20 cellular contexts compared by ENCODE assay signal in genomic region chr18:59867337-59868104, GRCh38. TPM values are rescaled to one million over a fixed set of nuclear protein-coding genes. Genes with fewer than 3 reads are reported as not detected.
DNase-seq lines count a peak whose midpoint lies in the region; ATAC-seq, FAIRE-seq and TF ChIP-seq lines count a peak whose summit lies in the region.
"Had no signal": no experiment of that assay in that cellular context is flagged by ENCODE, and none has a peak within 500 bp of the region (broad histone marks: within the 10 kb centered on the region; RNA-seq: fewer than 3 reads in every experiment).

No MANE protein-coding gene starts in this region.

- no peak for ATAC-seq in CD4-positive, alpha-beta T cell (ENCODE audit: poor library complexity)
- no peak for ATAC-seq in GM19023 (IDR thresholded peaks at IDR 0.05; ENCODE audit: unreplicated experiment)
- ATAC-seq: CD8-positive, alpha-beta T cell; Panc1 had no signal

- no peaks in the 10 kb centered on the region for H3K9me3 ChIP-seq in HUES6 (ENCODE audit: control insufficient read depth, insufficient read depth, low read depth, low read length)
- no peaks in the 10 kb centered on the region for H3K9me3 ChIP-seq in H1 (ENCODE audit: insufficient read depth in 2 of 2, low read depth in 1 of 2, low read length in 1 of 2)
- H3K9me3 ChIP-seq in keratinocyte (ENCODE audit: control insufficient read depth, low read depth, low read length): no peaks in the 10 kb centered on the region
- no peaks in the 10 kb centered on the region for H3K9me3 ChIP-seq in CD4-positive, alpha-beta T cell (ENCODE audit: control insufficient read depth, low read length)
- H3K9me3 ChIP-seq: BE2C, HAP-1, SJCRH30 had no signal

- peak overlapping the region; percentile 55 for H4K5ac ChIP-seq in H1 (ENCODE audit: insufficient read length, low read depth, low read length)

- intact Hi-C loops in CD4-positive, alpha-beta T cell (cut with DNase I, micrococcal nuclease): no loop called here

- TF ChIP-seq CTCF in D721Med (IDR thresholded peaks at IDR 0.05; ENCODE audit: insufficient read depth, missing control alignments) (no peak), H1 (IDR thresholded peaks at IDR 0.05; ENCODE audit: control extremely low read depth in 1 of 3, insufficient read depth in 1 of 3, low read depth in 1 of 3, low read length in 3 of 3) (no peak), keratinocyte (optimal IDR thresholded peaks at IDR 0.05 in 1 of 3, IDR thresholded peaks at IDR 0.05 in 1 of 3, conservative IDR thresholded peaks at IDR 0.05 in 1 of 3; ENCODE audit: extremely low read depth in 1 of 3, insufficient read depth in 2 of 3, low read length in 3 of 3) (no peak)
- no peak for TF ChIP-seq CTCF in CD4-positive, alpha-beta T cell (IDR thresholded peaks at IDR 0.05)

- H2AFZ ChIP-seq in H1 (ENCODE audit: low read length): no peak overlapping the region
- no peak overlapping the region for H2AFZ ChIP-seq in keratinocyte (ENCODE audit: control insufficient read depth, low read length)

- no peak overlapping the region for H3K4me3 Mint-ChIP-seq in CD4-positive, alpha-beta T cell
- H3K4me3 Mint-ChIP-seq: CD8-positive, alpha-beta T cell had no signal

- H3K23ac ChIP-seq in H1 (ENCODE audit: insufficient read length): no peak overlapping the region

- no peak overlapping the region for H3K4ac ChIP-seq in H1 (replicated peaks; ENCODE audit: insufficient read length, low read depth, low read length)

- H3K27me3 ChIP-seq in HUES6 (ENCODE audit: control insufficient read depth, insufficient read depth, low read length) (no peaks in the 10 kb centered on the region), H1 (replicated peaks in 1 of 4; ENCODE audit: control insufficient read depth in 3 of 4, extremely low read depth in 1 of 4, insufficient read depth in 3 of 4, low read length in 3 of 4) (no peaks in the 10 kb centered on the region), keratinocyte (ENCODE audit: control insufficient read depth, extremely low read depth, insufficient read depth, low read length) (no peaks in the 10 kb centered on the region)
- no peaks in the 10 kb centered on the region for H3K27me3 ChIP-seq in CD4-positive, alpha-beta T cell (ENCODE audit: control insufficient read depth, insufficient read depth, low read length)
- H3K27me3 ChIP-seq: BE2C, SJCRH30 had no signal

- H3K9ac ChIP-seq in HUES6 (ENCODE audit: low read length): no peak overlapping the region
- H3K9ac ChIP-seq in H1 (replicated peaks in 1 of 4; ENCODE audit: extremely low read depth in 1 of 4, low read depth in 3 of 4, low read length in 3 of 4): no peak overlapping the region
- no peak overlapping the region for H3K9ac ChIP-seq in keratinocyte (ENCODE audit: control insufficient read depth, extremely low read depth, insufficient read depth, low read length)

- no peak for TF ChIP-seq EP300 in H1 (IDR thresholded peaks at IDR 0.05; ENCODE audit: borderline replicate concordance in 1 of 2, low read depth in 2 of 2, low read length in 2 of 2)

- peak overlapping the region; percentile 27; the same call in 1 of the 2 replicates for H2BK5ac ChIP-seq in H1 (ENCODE audit: low read depth, low read length)

- H3K4me3 ChIP-seq in HUES6 (ENCODE audit: low read depth, low read length): no peak overlapping the region
- no peak overlapping the region for H3K4me3 ChIP-seq in H1 (ENCODE audit: extremely low read depth in 1 of 4, insufficient read depth in 2 of 4, low read depth in 3 of 4, low read length in 4 of 4)
- no peak overlapping the region for H3K4me3 ChIP-seq in keratinocyte (ENCODE audit: control insufficient read depth in 2 of 3, extremely low read depth in 1 of 3, insufficient read depth in 2 of 3, low read depth in 1 of 3, low read length in 3 of 3)
- H3K4me3 ChIP-seq: HAP-1, SJCRH30 had no signal

- H3K4me1 ChIP-seq in HUES6 (ENCODE audit: control insufficient read depth, insufficient read depth, low read length) (peaks cover 51% of the 10 kb centered on the region), H1 (replicated peaks in 1 of 4; ENCODE audit: control insufficient read depth in 3 of 4, insufficient read depth in 4 of 4, low read length in 3 of 4) (peaks cover 2 to 35% (median 16%) of the 10 kb centered on the region in 4 experiments), keratinocyte (ENCODE audit: control insufficient read depth, extremely low read depth, insufficient read depth, low read length) (peaks cover 15% of the 10 kb centered on the region)
- H3K4me1 ChIP-seq: BE2C, HAP-1, SJCRH30 had no signal

- H2BK12ac ChIP-seq in H1 (ENCODE audit: low read depth, low read length): peak overlapping the region; percentile 100

- H3K79me2 ChIP-seq in H1 (ENCODE audit: control insufficient read depth in 1 of 2, insufficient read depth in 2 of 2, low read length in 2 of 2) (no peaks in the 10 kb centered on the region), keratinocyte (ENCODE audit: control insufficient read depth, insufficient read depth, low read length) (no peaks in the 10 kb centered on the region)

- peak overlapping the region; percentile 71 for H3K27ac ChIP-seq in HUES6 (ENCODE audit: low read depth, low read length)
- peak overlapping the region; percentile 33; the same call in 1 of the 2 replicates for H3K27ac ChIP-seq in H1 (ENCODE audit: low read depth, low read length)
- H3K27ac ChIP-seq in keratinocyte (ENCODE audit: control insufficient read depth, insufficient read depth, low read length): no peak overlapping the region
- no peak overlapping the region for H3K27ac ChIP-seq in CD4-positive, alpha-beta T cell (ENCODE audit: low read depth, low read length)
- H3K27ac ChIP-seq: SJCRH30 had no signal

- no peaks in the 10 kb centered on the region for H3K27me3 Mint-ChIP-seq in CD4-positive, alpha-beta T cell

- 73% methylated on average over 5 of the region's 5 CpGs; no CpG with 5 or more reads in 1 of the 2 experiments for WGBS in H1 (ENCODE audit: extremely low coverage in 1 of 2, insufficient coverage in 1 of 2, insufficient read length in 1 of 2, insufficient replicate concordance in 2 of 2, low coverage in 1 of 2, low lambda C conversion rate in 2 of 2, missing lambda C conversion rate in 1 of 2), 2 experiments

- peak overlapping the region; percentile 21 for H2BK120ac ChIP-seq in H1 (replicated peaks; ENCODE audit: low read depth, low read length)

- H3K36me3 Mint-ChIP-seq in CD4-positive, alpha-beta T cell (ENCODE audit: low read depth): no peaks in the 10 kb centered on the region
- H3K36me3 Mint-ChIP-seq: CD8-positive, alpha-beta T cell had no signal

- H4K20me1 ChIP-seq in H1 (replicated peaks in 1 of 2; ENCODE audit: control insufficient read depth in 1 of 2, insufficient read depth in 2 of 2, low read length in 2 of 2) (no peaks in the 10 kb centered on the region), keratinocyte (ENCODE audit: control insufficient read depth, extremely low read depth, insufficient read depth, low read length) (no peaks in the 10 kb centered on the region)

- H3K4me2 ChIP-seq in H1 (ENCODE audit: insufficient read depth in 1 of 2, low read depth in 2 of 2, low read length in 2 of 2) (peak overlapping the region; percentile 7 to 15; a peak in 1 of 4 replicates), keratinocyte (ENCODE audit: control insufficient read depth, extremely low read depth, insufficient read depth, low read depth, low read length) (no peak overlapping the region)

- no peaks in the 10 kb centered on the region for H3K4me1 Mint-ChIP-seq in CD4-positive, alpha-beta T cell (ENCODE audit: low read depth)

- FAIRE-seq in D721Med (lab: Jason Lieb, UNC) (peak; percentile 94), H1 (lab: Jason Lieb, UNC) (no peak), keratinocyte (lab: Jason Lieb, UNC) (peak; percentile 23)
- FAIRE-seq: GM12892, HTR-8/SVneo had no signal

- TF ChIP-seq POLR2A in H1 (IDR thresholded peaks at IDR 0.05; ENCODE audit: control extremely low read depth in 1 of 2, low read depth in 2 of 2, low read length in 2 of 2): no peak

- no peaks in the 10 kb centered on the region for H3K79me1 ChIP-seq in H1 (ENCODE audit: low read depth, low read length)

- POLR2A ChIA-PET in H1 (lab: Charles Lee; ENCODE audit: partially characterized antibody): interaction anchor here (0.8 to 8.7 kb wide), 4 partner anchors 10 to 38 kb away, joined by 3 to 116 read pairs (median 42); partner anchors contain the start of gene PMAIP1
- POLR2A ChIA-PET in CD4-positive, alpha-beta T cell (lab: Charles Lee): no interaction called here

- no peak overlapping the region for H3K14ac ChIP-seq in H1 (ENCODE audit: insufficient read length)

- H3K9me3 Mint-ChIP-seq in CD4-positive, alpha-beta T cell: no peaks in the 10 kb centered on the region
- H3K9me3 Mint-ChIP-seq: CD8-positive, alpha-beta T cell had no signal

- TF ChIP-seq RAD21 in H1 (IDR thresholded peaks at IDR 0.05 in 1 of 2, conservative IDR thresholded peaks at IDR 0.05 in 1 of 2; ENCODE audit: low read depth in 2 of 2, low read length in 2 of 2): no peak

- no peaks in the 10 kb centered on the region for H3K9me1 ChIP-seq in keratinocyte (ENCODE audit: control insufficient read depth, extremely low read depth, insufficient read depth, low read length)

- dilution Hi-C loops in keratinocyte (cut with MboI; ENCODE audit: extremely low pct_ligation_motif_present, low sequenced_read_pairs): no loop called here

- H3K23me2 ChIP-seq in H1 (ENCODE audit: low read depth, low read length): no peaks in the 10 kb centered on the region

- peak overlapping the region; percentile 98; the same call in 1 of the 2 replicates for H2AK5ac ChIP-seq in H1 (ENCODE audit: low read depth, low read length)

- CTCF ChIA-PET in H1 (lab: Charles Lee; ENCODE audit: partially characterized antibody): interaction anchor here (1.0 to 1.2 kb wide), 2 partner anchors 9 to 806 kb away, joined by 3 to 4 read pairs; no protein-coding TSS in a partner anchor
- CTCF ChIA-PET in CD4-positive, alpha-beta T cell (lab: Charles Lee): no interaction called here

- H4K8ac ChIP-seq in H1 (ENCODE audit: extremely low read depth, insufficient read depth, low read length): no peak overlapping the region

- H2BK20ac ChIP-seq in H1 (ENCODE audit: low read length): no peak overlapping the region

- H4K91ac ChIP-seq in H1 (replicated peaks; ENCODE audit: insufficient read length, low read length): no peak overlapping the region

- no peak overlapping the region for H3K56ac ChIP-seq in H1 (replicated peaks; ENCODE audit: insufficient read length, low read depth, low read length)

- H3K36me3 ChIP-seq in HUES6 (ENCODE audit: control insufficient read depth, insufficient read depth, low read length): no peaks in the 10 kb centered on the region
- no peaks in the 10 kb centered on the region for H3K36me3 ChIP-seq in H1 (ENCODE audit: control insufficient read depth in 2 of 4, insufficient read depth in 4 of 4, low read length in 3 of 4)
- no peaks in the 10 kb centered on the region for H3K36me3 ChIP-seq in keratinocyte (ENCODE audit: control insufficient read depth in 2 of 2, extremely low read depth in 1 of 2, insufficient read depth in 2 of 2, low read length in 2 of 2)
- H3K36me3 ChIP-seq: BE2C, HAP-1, SJCRH30 had no signal

- DNase-seq in D721Med (ENCODE audit: insufficient read length, low spot score) (no peak), H1 (ENCODE audit: low read depth in 1 of 2, low spot score in 2 of 2) (no peak), keratinocyte (ENCODE audit: low read depth, low spot score) (no peak), NOMO-1 (lab: John Stamatoyannopoulos, UW; ENCODE audit: unreplicated experiment in 2 of 2) (no peak)
- no peak for DNase-seq in CD4-positive, alpha-beta T cell
- DNase-seq in activated T-cell treated with anti-CD3 and anti-CD28 coated beads, Interleukin-2, amount 50 U/mL, for 48 hours: no peak
- DNase-seq: BE2C; CD8-positive, alpha-beta T cell; KBM-7; NCI-H1694 treated with DMSO at 0.1 percent for 48 hours; NCI-H2227 treated with DMSO at 0.1 percent for 48 hours; NCI-H510A treated with DMSO at 0.1 percent for 48 hours; NCI-H774; SJCRH30 had no signal

- H3K27ac Mint-ChIP-seq in CD4-positive, alpha-beta T cell: no peak overlapping the region
- H3K27ac Mint-ChIP-seq: CD8-positive, alpha-beta T cell had no signal

- H2BK15ac ChIP-seq in H1 (ENCODE audit: low read length): no peak overlapping the region

- peak overlapping the region; percentile 9 for H3K18ac ChIP-seq in H1 (ENCODE audit: extremely low read depth, low read length)

RNA-seq across cellular contexts. Expression of gene PMAIP1, which starts 32.3 kb away (rescaled TPM):
- total RNA-seq in H1 (2021; fragmentation: NEBNext Ultra II Directional; extraction: Animal tissue kit (Norgen Biotek cat#: 25700)): 75.1 and 84.1 TPM in 2 replicates
- 51.7 and 51.9 TPM in 2 replicates for polyA plus RNA-seq in H1 (2011; rRNA removed)
- 72.2 TPM for polyA plus RNA-seq in H1 (2011; cell fraction: cytosol; rRNA removed)
- 34.9 TPM for polyA plus RNA-seq in H1 (2011; cell fraction: nucleus; rRNA removed)
- 36.3 to 78.2 TPM (median 46.2 TPM) in 4 replicates for polyA plus RNA-seq in H1 (2012, experiment 1 of 2)
- polyA plus RNA-seq in H1 (2012, experiment 2 of 2): 9.9 TPM
- 67.2 TPM for polyA plus RNA-seq in H1 (2013, experiment 1 of 2)
- polyA plus RNA-seq in H1 (2013, experiment 2 of 2): 64.9 TPM
- polyA minus RNA-seq in H1 (2011; rRNA and poly(A)+ RNA removed): 24.8 TPM in 2 replicates
- 61.7 TPM for polyA minus RNA-seq in H1 (2011; cell fraction: cytosol; rRNA and poly(A)+ RNA removed)
- polyA minus RNA-seq in H1 (2011; cell fraction: nucleus; rRNA and poly(A)+ RNA removed): 82.8 TPM
- polyA plus RNA-seq in keratinocyte: 24.1 to 49.1 TPM (median 31.8 TPM) in 3 replicates
- polyA plus RNA-seq in keratinocyte (2011; ENCODE audit: low read depth): 38.1 TPM
- 21.5 and 27.2 TPM in 2 replicates for polyA plus RNA-seq in keratinocyte (2011; cell fraction: cytosol; rRNA removed)
- polyA plus RNA-seq in keratinocyte (2011; cell fraction: nucleus; rRNA removed): 42.2 and 47.9 TPM in 2 replicates
- polyA plus RNA-seq in keratinocyte (2012; ENCODE audit: low replicate concordance): 25.9 and 53.6 TPM in 2 replicates
- polyA minus RNA-seq in keratinocyte: 3.7 to 11.4 TPM (median 10.4 TPM) in 3 replicates
- polyA minus RNA-seq in keratinocyte (2011; cell fraction: cytosol; rRNA and poly(A)+ RNA removed): 23.8 TPM
- 23.4 and 28.2 TPM in 2 replicates for polyA minus RNA-seq in keratinocyte (2011; cell fraction: nucleus; rRNA and poly(A)+ RNA removed)
- total RNA-seq in CD4-positive, alpha-beta T cell: 100 to 1,000 TPM; 100 to 101 TPM

Comparison
In these comparisons a context has a peak if more than half of its experiments do, and no peak if none do; other contexts are left out.
1. H3K27ac ChIP-seq: peak in HUES6 (single experiment) and H1 (single experiment); none in keratinocyte (single experiment) and CD4-positive, alpha-beta T cell (single experiment).